1 cellular context compared by ENCODE assay signal in genomic region chr16:89167425-89167941, GRCh38.
TF ChIP-seq lines count a peak whose summit lies in the region.

No MANE protein-coding gene starts in this region.

TF ChIP-seq in HEK293, 187 proteins besides CTCF, POLR2A, EP300 and RAD21 (continued from another document and continues in another):
- TF ChIP-seq, protein P1, sequence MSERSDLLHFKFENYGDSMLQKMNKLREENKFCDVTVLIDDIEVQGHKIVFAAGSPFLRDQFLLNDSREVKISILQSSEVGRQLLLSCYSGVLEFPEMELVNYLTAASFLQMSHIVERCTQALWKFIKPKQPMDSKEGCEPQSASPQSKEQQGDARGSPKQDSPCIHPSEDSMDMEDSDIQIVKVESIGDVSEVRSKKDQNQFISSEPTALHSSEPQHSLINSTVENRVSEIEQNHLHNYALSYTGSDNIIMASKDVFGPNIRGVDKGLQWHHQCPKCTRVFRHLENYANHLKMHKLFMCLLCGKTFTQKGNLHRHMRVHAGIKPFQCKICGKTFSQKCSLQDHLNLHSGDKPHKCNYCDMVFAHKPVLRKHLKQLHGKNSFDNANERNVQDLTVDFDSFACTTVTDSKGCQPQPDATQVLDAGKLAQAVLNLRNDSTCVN (tag by site-specific recombination; optimal IDR thresholded peaks at IDR 0.05) = peak; percentile 29
- TF ChIP-seq ZFP37 (tag by site-specific recombination; IDR thresholded peaks at IDR 0.05) = no peak
- TF ChIP-seq ZNF843 (tag by site-specific recombination; IDR thresholded peaks at IDR 0.05) = peak; percentile 57; the same call in 1 of the 2 replicates
- TF ChIP-seq, protein P2, sequence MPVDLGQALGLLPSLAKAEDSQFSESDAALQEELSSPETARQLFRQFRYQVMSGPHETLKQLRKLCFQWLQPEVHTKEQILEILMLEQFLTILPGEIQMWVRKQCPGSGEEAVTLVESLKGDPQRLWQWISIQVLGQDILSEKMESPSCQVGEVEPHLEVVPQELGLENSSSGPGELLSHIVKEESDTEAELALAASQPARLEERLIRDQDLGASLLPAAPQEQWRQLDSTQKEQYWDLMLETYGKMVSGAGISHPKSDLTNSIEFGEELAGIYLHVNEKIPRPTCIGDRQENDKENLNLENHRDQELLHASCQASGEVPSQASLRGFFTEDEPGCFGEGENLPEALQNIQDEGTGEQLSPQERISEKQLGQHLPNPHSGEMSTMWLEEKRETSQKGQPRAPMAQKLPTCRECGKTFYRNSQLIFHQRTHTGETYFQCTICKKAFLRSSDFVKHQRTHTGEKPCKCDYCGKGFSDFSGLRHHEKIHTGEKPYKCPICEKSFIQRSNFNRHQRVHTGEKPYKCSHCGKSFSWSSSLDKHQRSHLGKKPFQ (tag by site-specific recombination; IDR thresholded peaks at IDR 0.05) = no peak
- no peak for TF ChIP-seq ZFHX2 (tag by site-specific recombination; conservative IDR thresholded peaks at IDR 0.05)
- 0 out of 2 replicates have a peak, but pooled peaks have one; percentile 26 for TF ChIP-seq ZNF324 (tag by site-specific recombination; IDR thresholded peaks at IDR 0.05)
- TF ChIP-seq ZNF596 (tag by site-specific recombination; IDR thresholded peaks at IDR 0.05) = no peak
- no peak for TF ChIP-seq ZNF354C (tag by site-specific recombination; IDR thresholded peaks at IDR 0.05; ENCODE audit: borderline replicate concordance, low read depth)
- no peak for TF ChIP-seq HOXA7 (CRISPR knock-in tag; IDR thresholded peaks at IDR 0.05; ENCODE audit: borderline replicate concordance)
- peak; percentile 74; the same call in 1 of the 2 replicates for TF ChIP-seq BCL11B (tag by site-specific recombination; IDR thresholded peaks at IDR 0.05; ENCODE audit: low read depth)
- TF ChIP-seq ZNF629 (tag by site-specific recombination; IDR thresholded peaks at IDR 0.05) = peak; percentile 45; the same call in 1 of the 2 replicates
- peak; percentile 54; the same call in 1 of the 2 replicates for TF ChIP-seq HIC1 (tag by site-specific recombination; IDR thresholded peaks at IDR 0.05)
- TF ChIP-seq, protein P3, sequence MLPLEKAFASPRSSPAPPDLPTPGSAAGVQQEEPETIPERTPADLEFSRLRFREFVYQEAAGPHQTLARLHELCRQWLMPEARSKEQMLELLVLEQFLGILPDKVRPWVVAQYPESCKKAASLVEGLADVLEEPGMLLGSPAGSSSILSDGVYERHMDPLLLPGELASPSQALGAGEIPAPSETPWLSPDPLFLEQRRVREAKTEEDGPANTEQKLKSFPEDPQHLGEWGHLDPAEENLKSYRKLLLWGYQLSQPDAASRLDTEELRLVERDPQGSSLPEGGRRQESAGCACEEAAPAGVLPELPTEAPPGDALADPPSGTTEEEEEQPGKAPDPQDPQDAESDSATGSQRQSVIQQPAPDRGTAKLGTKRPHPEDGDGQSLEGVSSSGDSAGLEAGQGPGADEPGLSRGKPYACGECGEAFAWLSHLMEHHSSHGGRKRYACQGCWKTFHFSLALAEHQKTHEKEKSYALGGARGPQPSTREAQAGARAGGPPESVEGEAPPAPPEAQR (tag by site-specific recombination; IDR thresholded peaks at IDR 0.05) = no peak
- no peak for TF ChIP-seq ZNF211 (tag by site-specific recombination; IDR thresholded peaks at IDR 0.05; ENCODE audit: low read depth)
- TF ChIP-seq ZNF155 (tag by site-specific recombination; IDR thresholded peaks at IDR 0.05) = no peak
- no peak for TF ChIP-seq ZNF132 (tag by site-specific recombination; IDR thresholded peaks at IDR 0.05; ENCODE audit: borderline replicate concordance)
- no peak for TF ChIP-seq ZNF10 (tag by site-specific recombination; IDR thresholded peaks at IDR 0.05)
- TF ChIP-seq ZNF600 (tag by site-specific recombination; IDR thresholded peaks at IDR 0.05) = no peak
- no peak for TF ChIP-seq ZSCAN4 (tag by site-specific recombination; IDR thresholded peaks at IDR 0.05)
- no peak for TF ChIP-seq ZNF248 (tag by site-specific recombination; IDR thresholded peaks at IDR 0.05)
- TF ChIP-seq ZNF792 (tag by site-specific recombination; IDR thresholded peaks at IDR 0.05) = no peak
- TF ChIP-seq GLI4 (tag by site-specific recombination; IDR thresholded peaks at IDR 0.05) = no peak
- no peak for TF ChIP-seq ZNF223 (tag by site-specific recombination; IDR thresholded peaks at IDR 0.05)
- no peak for TF ChIP-seq YY1 (tag by site-specific recombination; IDR thresholded peaks at IDR 0.05)
- TF ChIP-seq, protein P4, sequence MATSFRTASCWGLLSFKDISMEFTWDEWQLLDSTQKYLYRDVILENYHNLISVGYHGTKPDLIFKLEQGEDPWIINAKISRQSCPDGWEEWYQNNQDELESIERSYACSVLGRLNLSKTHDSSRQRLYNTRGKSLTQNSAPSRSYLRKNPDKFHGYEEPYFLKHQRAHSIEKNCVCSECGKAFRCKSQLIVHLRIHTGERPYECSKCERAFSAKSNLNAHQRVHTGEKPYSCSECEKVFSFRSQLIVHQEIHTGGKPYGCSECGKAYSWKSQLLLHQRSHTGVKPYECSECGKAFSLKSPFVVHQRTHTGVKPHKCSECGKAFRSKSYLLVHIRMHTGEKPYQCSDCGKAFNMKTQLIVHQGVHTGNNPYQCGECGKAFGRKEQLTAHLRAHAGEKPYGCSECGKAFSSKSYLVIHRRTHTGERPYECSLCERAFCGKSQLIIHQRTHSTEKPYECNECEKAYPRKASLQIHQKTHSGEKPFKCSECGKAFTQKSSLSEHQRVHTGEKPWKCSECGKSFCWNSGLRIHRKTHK (tag by site-specific recombination; IDR thresholded peaks at IDR 0.05) = no peak
- TF ChIP-seq ZNF138 (tag by site-specific recombination; IDR thresholded peaks at IDR 0.05; ENCODE audit: borderline replicate concordance) = no peak
- TF ChIP-seq ZNF624 (tag by site-specific recombination; IDR thresholded peaks at IDR 0.05) = no peak
- TF ChIP-seq ZNF174 (tag by site-specific recombination; IDR thresholded peaks at IDR 0.05) = no peak
- no peak for TF ChIP-seq ZNF621 (tag by site-specific recombination; IDR thresholded peaks at IDR 0.05)
- TF ChIP-seq ZNF521 (tag by site-specific recombination; IDR thresholded peaks at IDR 0.05) = no peak
- TF ChIP-seq FEZF1 (tag by site-specific recombination; IDR thresholded peaks at IDR 0.05) = no peak
- TF ChIP-seq ZNF645 (tag by site-specific recombination; IDR thresholded peaks at IDR 0.05) = no peak
- no peak for TF ChIP-seq ZNF221 (tag by site-specific recombination; IDR thresholded peaks at IDR 0.05; ENCODE audit: borderline replicate concordance)
- no peak for TF ChIP-seq ELK4 (IDR thresholded peaks at IDR 0.05; ENCODE audit: borderline replicate concordance, low read depth, low read length)
- TF ChIP-seq KLF8 (tag by site-specific recombination; IDR thresholded peaks at IDR 0.05) = peak; percentile 55; the same call in 1 of the 2 replicates
- no peak for TF ChIP-seq ZNF585B (tag by site-specific recombination; IDR thresholded peaks at IDR 0.05)
- TF ChIP-seq, protein P5, sequence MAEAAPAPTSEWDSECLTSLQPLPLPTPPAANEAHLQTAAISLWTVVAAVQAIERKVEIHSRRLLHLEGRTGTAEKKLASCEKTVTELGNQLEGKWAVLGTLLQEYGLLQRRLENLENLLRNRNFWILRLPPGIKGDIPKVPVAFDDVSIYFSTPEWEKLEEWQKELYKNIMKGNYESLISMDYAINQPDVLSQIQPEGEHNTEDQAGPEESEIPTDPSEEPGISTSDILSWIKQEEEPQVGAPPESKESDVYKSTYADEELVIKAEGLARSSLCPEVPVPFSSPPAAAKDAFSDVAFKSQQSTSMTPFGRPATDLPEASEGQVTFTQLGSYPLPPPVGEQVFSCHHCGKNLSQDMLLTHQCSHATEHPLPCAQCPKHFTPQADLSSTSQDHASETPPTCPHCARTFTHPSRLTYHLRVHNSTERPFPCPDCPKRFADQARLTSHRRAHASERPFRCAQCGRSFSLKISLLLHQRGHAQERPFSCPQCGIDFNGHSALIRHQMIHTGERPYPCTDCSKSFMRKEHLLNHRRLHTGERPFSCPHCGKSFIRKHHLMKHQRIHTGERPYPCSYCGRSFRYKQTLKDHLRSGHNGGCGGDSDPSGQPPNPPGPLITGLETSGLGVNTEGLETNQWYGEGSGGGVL (tag by site-specific recombination; IDR thresholded peaks at IDR 0.05) = peak; percentile 44
- no peak for TF ChIP-seq SALL2 (tag by site-specific recombination; IDR thresholded peaks at IDR 0.05; ENCODE audit: borderline replicate concordance)
- no peak for TF ChIP-seq SCRT2 (tag by site-specific recombination; IDR thresholded peaks at IDR 0.05)
- no peak for TF ChIP-seq REPIN1 (tag by site-specific recombination; IDR thresholded peaks at IDR 0.05; ENCODE audit: low read depth)
- no peak for TF ChIP-seq MZF1 (tag by site-specific recombination; IDR thresholded peaks at IDR 0.05; ENCODE audit: borderline replicate concordance)
- TF ChIP-seq ZNF16 (tag by site-specific recombination; IDR thresholded peaks at IDR 0.05; ENCODE audit: low read depth) = no peak
- no peak for TF ChIP-seq ZNF549 (tag by site-specific recombination; IDR thresholded peaks at IDR 0.05)
- TF ChIP-seq, protein P6, sequence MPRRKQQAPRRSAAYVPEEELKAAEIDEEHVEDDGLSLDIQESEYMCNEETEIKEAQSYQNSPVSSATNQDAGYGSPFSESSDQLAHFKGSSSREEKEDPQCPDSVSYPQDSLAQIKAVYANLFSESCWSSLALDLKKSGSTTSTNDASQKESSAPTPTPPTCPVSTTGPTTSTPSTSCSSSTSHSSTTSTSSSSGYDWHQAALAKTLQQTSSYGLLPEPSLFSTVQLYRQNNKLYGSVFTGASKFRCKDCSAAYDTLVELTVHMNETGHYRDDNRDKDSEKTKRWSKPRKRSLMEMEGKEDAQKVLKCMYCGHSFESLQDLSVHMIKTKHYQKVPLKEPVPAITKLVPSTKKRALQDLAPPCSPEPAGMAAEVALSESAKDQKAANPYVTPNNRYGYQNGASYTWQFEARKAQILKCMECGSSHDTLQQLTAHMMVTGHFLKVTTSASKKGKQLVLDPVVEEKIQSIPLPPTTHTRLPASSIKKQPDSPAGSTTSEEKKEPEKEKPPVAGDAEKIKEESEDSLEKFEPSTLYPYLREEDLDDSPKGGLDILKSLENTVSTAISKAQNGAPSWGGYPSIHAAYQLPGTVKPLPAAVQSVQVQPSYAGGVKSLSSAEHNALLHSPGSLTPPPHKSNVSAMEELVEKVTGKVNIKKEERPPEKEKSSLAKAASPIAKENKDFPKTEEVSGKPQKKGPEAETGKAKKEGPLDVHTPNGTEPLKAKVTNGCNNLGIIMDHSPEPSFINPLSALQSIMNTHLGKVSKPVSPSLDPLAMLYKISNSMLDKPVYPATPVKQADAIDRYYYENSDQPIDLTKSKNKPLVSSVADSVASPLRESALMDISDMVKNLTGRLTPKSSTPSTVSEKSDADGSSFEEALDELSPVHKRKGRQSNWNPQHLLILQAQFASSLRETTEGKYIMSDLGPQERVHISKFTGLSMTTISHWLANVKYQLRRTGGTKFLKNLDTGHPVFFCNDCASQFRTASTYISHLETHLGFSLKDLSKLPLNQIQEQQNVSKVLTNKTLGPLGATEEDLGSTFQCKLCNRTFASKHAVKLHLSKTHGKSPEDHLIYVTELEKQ (tag by site-specific recombination; IDR thresholded peaks at IDR 0.05; ENCODE audit: borderline replicate concordance) = no peak
- 0 out of 2 replicates have a peak, but pooled peaks have one; percentile 24 for TF ChIP-seq IKZF3 (tag by site-specific recombination; IDR thresholded peaks at IDR 0.05)
- no peak for TF ChIP-seq ZNF513 (tag by site-specific recombination; IDR thresholded peaks at IDR 0.05)
- TF ChIP-seq ZNF571 (tag by site-specific recombination; IDR thresholded peaks at IDR 0.05) = no peak
